Comparison of ENCODE assay signal across 7 cellular contexts in the genomic region with DNA sequence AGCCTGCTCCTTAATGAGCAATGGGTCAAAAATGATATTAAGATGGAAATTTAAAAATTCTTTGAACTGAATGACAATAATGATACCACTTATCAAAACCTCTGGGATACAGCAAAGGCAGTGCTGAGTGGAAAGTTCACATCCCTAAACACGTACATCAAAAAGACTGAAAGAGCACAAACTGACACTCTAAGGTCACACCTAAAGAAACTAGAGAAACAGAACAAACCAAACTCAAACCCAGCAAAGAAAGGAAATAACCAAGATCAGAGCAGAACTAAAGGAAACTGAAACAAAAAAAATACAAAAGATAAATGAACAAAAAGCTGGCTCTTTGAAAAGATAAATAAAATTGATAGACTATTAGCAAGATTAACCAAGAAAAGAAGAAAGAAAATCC.
A peak's percentile ranks its signal among the peaks of the same experiment; 100 is the strongest.
DNase-seq lines count a peak whose midpoint lies in the region; ATAC-seq and FAIRE-seq lines count a peak whose summit lies in the region.
"Not testable (repeated sequence)": the region's sequence is repeated elsewhere in the genome, so short reads cannot be mapped to it uniquely, and the experiment has no call there.

No MANE protein-coding gene starts in this region.

- POLR2A ChIA-PET in activated CD8-positive, alpha-beta T cell treated with anti-CD3 and anti-CD28 coated beads, Interleukin-2, amount 10 ng/mL, durations not matched to agents 7 days and 5 days (lab: Charles Lee) = not testable (repeated sequence)
- POLR2A ChIA-PET in activated naive CD8-positive, alpha-beta T cell treated with anti-CD3 and anti-CD28 coated beads, Interleukin-2, amount 10 ng/mL, durations not matched to agents 7 days and 5 days (lab: Charles Lee) = interaction anchor here (1.2 kb wide), 1 partner anchor 12 kb away, joined by 6 read pairs; no protein-coding TSS in a partner anchor
- POLR2A ChIA-PET in naive thymus-derived CD8-positive, alpha-beta T cell (lab: Charles Lee) = interaction anchor here (0.7 kb wide), 1 partner anchor 47 kb away, joined by 4 read pairs; a partner anchor contains a TSS

- peak; percentile 74 for FAIRE-seq in G401.6 (lab: Jason Lieb, UNC)

- H3K4me3 Mint-ChIP-seq in T-helper 2 cell treated with Interferon-gamma antibody and Interleukin-4, amounts not matched to agents 5 μg/mL and 100 μg/mL, for 36 hours = peak overlapping the region; percentile 37
- H3K4me3 Mint-ChIP-seq in activated CD8-positive, alpha-beta T cell treated with anti-CD3 and anti-CD28 coated beads, Interleukin-2, amount 10 ng/mL, durations not matched to agents 7 days and 5 days = peak overlapping the region; percentile 44
- peak overlapping the region; percentile 2 for H3K4me3 Mint-ChIP-seq in activated T-helper 2 cell treated with anti-CD3 and anti-CD28 coated beads, Interferon-gamma antibody, Interleukin-2, Interleukin-4, amounts not matched to agents 10 μg/mL and 5 μg/mL and 100 μg/mL, durations not matched to agents 14 hours and 24 hours and 36 hours (ENCODE audit: low read depth)
- peak overlapping the region; percentile 56 for H3K4me3 Mint-ChIP-seq in activated naive CD8-positive, alpha-beta T cell treated with anti-CD3 and anti-CD28 coated beads, Interleukin-2, amount 10 ng/mL, durations not matched to agents 7 days and 5 days
- H3K4me3 Mint-ChIP-seq in naive thymus-derived CD8-positive, alpha-beta T cell = peak overlapping the region; percentile 34 to 74 (median 54)
- peak overlapping the region; percentile 39 to 66 for H3K4me3 Mint-ChIP-seq in stimulated activated naive CD8-positive, alpha-beta T cell treated with anti-CD3 and anti-CD28 coated beads, Interleukin-15, amount 100 ng/mL, for 72 hours

- H3K27ac Mint-ChIP-seq in T-helper 2 cell treated with Interferon-gamma antibody and Interleukin-4, amounts not matched to agents 5 μg/mL and 100 μg/mL, for 36 hours = peak overlapping the region; percentile 83
- peak overlapping the region; percentile 80 for H3K27ac Mint-ChIP-seq in activated CD8-positive, alpha-beta T cell treated with anti-CD3 and anti-CD28 coated beads, Interleukin-2, amount 10 ng/mL, durations not matched to agents 7 days and 5 days
- peak overlapping the region; percentile 48 for H3K27ac Mint-ChIP-seq in activated T-helper 2 cell treated with anti-CD3 and anti-CD28 coated beads, Interferon-gamma antibody, Interleukin-2, Interleukin-4, amounts not matched to agents 10 μg/mL and 5 μg/mL and 100 μg/mL, durations not matched to agents 14 hours and 24 hours and 36 hours
- H3K27ac Mint-ChIP-seq in activated naive CD8-positive, alpha-beta T cell treated with anti-CD3 and anti-CD28 coated beads, Interleukin-2, amount 10 ng/mL, durations not matched to agents 7 days and 5 days = peak overlapping the region; percentile 85
- H3K27ac Mint-ChIP-seq in naive thymus-derived CD8-positive, alpha-beta T cell = peak overlapping the region; percentile 38 to 91 (median 86)
- H3K27ac Mint-ChIP-seq in stimulated activated naive CD8-positive, alpha-beta T cell treated with anti-CD3 and anti-CD28 coated beads, Interleukin-15, amount 100 ng/mL, for 72 hours = peak overlapping the region; percentile 77 to 84

- intact Hi-C loops in activated T-helper 2 cell treated with anti-CD3 and anti-CD28 coated beads, Interferon-gamma antibody, Interleukin-2, Interleukin-4, amounts not matched to agents 10 μg/mL and 5 μg/mL and 100 μg/mL, durations not matched to agents 14 hours and 24 hours and 36 hours (cut with micrococcal nuclease) = not testable (repeated sequence)

- not testable (repeated sequence) for H3K27me3 Mint-ChIP-seq in T-helper 2 cell treated with Interferon-gamma antibody and Interleukin-4, amounts not matched to agents 5 μg/mL and 100 μg/mL, for 36 hours (ENCODE audit: low read depth); activated CD8-positive, alpha-beta T cell treated with anti-CD3 and anti-CD28 coated beads, Interleukin-2, amount 10 ng/mL, durations not matched to agents 7 days and 5 days (ENCODE audit: low read depth); activated T-helper 2 cell treated with anti-CD3 and anti-CD28 coated beads, Interferon-gamma antibody, Interleukin-2, Interleukin-4, amounts not matched to agents 10 μg/mL and 5 μg/mL and 100 μg/mL, durations not matched to agents 14 hours and 24 hours and 36 hours (ENCODE audit: low read depth); activated naive CD8-positive, alpha-beta T cell treated with anti-CD3 and anti-CD28 coated beads, Interleukin-2, amount 10 ng/mL, durations not matched to agents 7 days and 5 days; naive thymus-derived CD8-positive, alpha-beta T cell; stimulated activated naive CD8-positive, alpha-beta T cell treated with anti-CD3 and anti-CD28 coated beads, Interleukin-15, amount 100 ng/mL, for 72 hours

- peaks cover 22% of the 10 kb centered on the region for H3K9me3 Mint-ChIP-seq in T-helper 2 cell treated with Interferon-gamma antibody and Interleukin-4, amounts not matched to agents 5 μg/mL and 100 μg/mL, for 36 hours
- peaks cover 16% of the 10 kb centered on the region for H3K9me3 Mint-ChIP-seq in activated CD8-positive, alpha-beta T cell treated with anti-CD3 and anti-CD28 coated beads, Interleukin-2, amount 10 ng/mL, durations not matched to agents 7 days and 5 days (ENCODE audit: insufficient read depth)
- H3K9me3 Mint-ChIP-seq in activated T-helper 2 cell treated with anti-CD3 and anti-CD28 coated beads, Interferon-gamma antibody, Interleukin-2, Interleukin-4, amounts not matched to agents 10 μg/mL and 5 μg/mL and 100 μg/mL, durations not matched to agents 14 hours and 24 hours and 36 hours = peaks cover 20% of the 10 kb centered on the region
- peaks cover 13% of the 10 kb centered on the region for H3K9me3 Mint-ChIP-seq in activated naive CD8-positive, alpha-beta T cell treated with anti-CD3 and anti-CD28 coated beads, Interleukin-2, amount 10 ng/mL, durations not matched to agents 7 days and 5 days
- H3K9me3 Mint-ChIP-seq in naive thymus-derived CD8-positive, alpha-beta T cell = not testable (repeated sequence)
- peaks cover 15 to 21% of the 10 kb centered on the region in 2 donors for H3K9me3 Mint-ChIP-seq in stimulated activated naive CD8-positive, alpha-beta T cell treated with anti-CD3 and anti-CD28 coated beads, Interleukin-15, amount 100 ng/mL, for 72 hours

- peaks cover 58% of the 10 kb centered on the region for H3K4me1 Mint-ChIP-seq in T-helper 2 cell treated with Interferon-gamma antibody and Interleukin-4, amounts not matched to agents 5 μg/mL and 100 μg/mL, for 36 hours (ENCODE audit: low read depth)
- peaks cover 56% of the 10 kb centered on the region for H3K4me1 Mint-ChIP-seq in activated CD8-positive, alpha-beta T cell treated with anti-CD3 and anti-CD28 coated beads, Interleukin-2, amount 10 ng/mL, durations not matched to agents 7 days and 5 days (ENCODE audit: low read depth)
- peaks cover 59% of the 10 kb centered on the region for H3K4me1 Mint-ChIP-seq in activated T-helper 2 cell treated with anti-CD3 and anti-CD28 coated beads, Interferon-gamma antibody, Interleukin-2, Interleukin-4, amounts not matched to agents 10 μg/mL and 5 μg/mL and 100 μg/mL, durations not matched to agents 14 hours and 24 hours and 36 hours (ENCODE audit: low read depth)
- H3K4me1 Mint-ChIP-seq in activated naive CD8-positive, alpha-beta T cell treated with anti-CD3 and anti-CD28 coated beads, Interleukin-2, amount 10 ng/mL, durations not matched to agents 7 days and 5 days = peaks cover 61% of the 10 kb centered on the region
- H3K4me1 Mint-ChIP-seq in naive thymus-derived CD8-positive, alpha-beta T cell = peaks cover 42 to 71% (median 65%) of the 10 kb centered on the region in 4 donors
- H3K4me1 Mint-ChIP-seq in stimulated activated naive CD8-positive, alpha-beta T cell treated with anti-CD3 and anti-CD28 coated beads, Interleukin-15, amount 100 ng/mL, for 72 hours = peaks cover 76% of the 10 kb centered on the region

- peaks cover 31% of the 10 kb centered on the region for H3K36me3 Mint-ChIP-seq in T-helper 2 cell treated with Interferon-gamma antibody and Interleukin-4, amounts not matched to agents 5 μg/mL and 100 μg/mL, for 36 hours (ENCODE audit: low read depth)
- peaks cover 30% of the 10 kb centered on the region for H3K36me3 Mint-ChIP-seq in activated CD8-positive, alpha-beta T cell treated with anti-CD3 and anti-CD28 coated beads, Interleukin-2, amount 10 ng/mL, durations not matched to agents 7 days and 5 days (ENCODE audit: low read depth)
- peaks cover 24% of the 10 kb centered on the region for H3K36me3 Mint-ChIP-seq in activated T-helper 2 cell treated with anti-CD3 and anti-CD28 coated beads, Interferon-gamma antibody, Interleukin-2, Interleukin-4, amounts not matched to agents 10 μg/mL and 5 μg/mL and 100 μg/mL, durations not matched to agents 14 hours and 24 hours and 36 hours (ENCODE audit: low read depth)
- peaks cover 20% of the 10 kb centered on the region for H3K36me3 Mint-ChIP-seq in activated naive CD8-positive, alpha-beta T cell treated with anti-CD3 and anti-CD28 coated beads, Interleukin-2, amount 10 ng/mL, durations not matched to agents 7 days and 5 days
- H3K36me3 Mint-ChIP-seq in naive thymus-derived CD8-positive, alpha-beta T cell = not testable (repeated sequence)

- not testable (repeated sequence) for ATAC-seq in activated CD8-positive, alpha-beta T cell treated with anti-CD3 and anti-CD28 coated beads, Interleukin-2, amount 10 ng/mL, durations not matched to agents 7 days and 5 days; activated naive CD8-positive, alpha-beta T cell treated with anti-CD3 and anti-CD28 coated beads, Interleukin-2, amount 10 ng/mL, durations not matched to agents 7 days and 5 days (ENCODE audit: low read depth); naive thymus-derived CD8-positive, alpha-beta T cell; stimulated activated naive CD8-positive, alpha-beta T cell treated with anti-CD3 and anti-CD28 coated beads, Interleukin-15, amount 100 ng/mL, for 72 hours

- CTCF ChIA-PET in activated CD8-positive, alpha-beta T cell treated with anti-CD3 and anti-CD28 coated beads, Interleukin-2, amount 10 ng/mL, durations not matched to agents 7 days and 5 days (lab: Charles Lee) = interaction anchor here (0.6 to 2.0 kb wide), 3 partner anchors 47 to 233 kb away, joined by 3 to 7 read pairs (median 5); a partner anchor contains a TSS

- DNase-seq in T-helper 2 cell treated with Interferon-gamma antibody and Interleukin-4, amounts not matched to agents 5 μg/mL and 100 μg/mL, for 36 hours (ENCODE audit: low spot score); activated CD8-positive, alpha-beta T cell treated with anti-CD3 and anti-CD28 coated beads, Interleukin-2, amount 10 ng/mL, durations not matched to agents 7 days and 5 days; activated T-helper 2 cell treated with anti-CD3 and anti-CD28 coated beads, Interferon-gamma antibody, Interleukin-2, Interleukin-4, amounts not matched to agents 10 μg/mL and 5 μg/mL and 100 μg/mL, durations not matched to agents 14 hours and 24 hours and 36 hours (ENCODE audit: low spot score); activated naive CD8-positive, alpha-beta T cell treated with anti-CD3 and anti-CD28 coated beads, Interleukin-2, amount 10 ng/mL, durations not matched to agents 7 days and 5 days; stimulated activated naive CD8-positive, alpha-beta T cell treated with anti-CD3 and anti-CD28 coated beads, Interleukin-15, amount 100 ng/mL, for 72 hours: not testable (repeated sequence)
- peak in 2 of 10 donors; percentile 21 to 39 for DNase-seq in naive thymus-derived CD8-positive, alpha-beta T cell

Comparison
In these comparisons a context has a peak if more than half of its experiments do, and no peak if none do; other contexts are left out.
1. H3K4me3 Mint-ChIP-seq: peak in every context shown above with its lines; median percentile 56 in activated naive CD8-positive, alpha-beta T cell treated with anti-CD3 and anti-CD28 coated beads, Interleukin-2, amount 10 ng/mL, durations not matched to agents 7 days and 5 days; 54 in naive thymus-derived CD8-positive, alpha-beta T cell; 52 in stimulated activated naive CD8-positive, alpha-beta T cell treated with anti-CD3 and anti-CD28 coated beads, Interleukin-15, amount 100 ng/mL, for 72 hours; 44 in activated CD8-positive, alpha-beta T cell treated with anti-CD3 and anti-CD28 coated beads, Interleukin-2, amount 10 ng/mL, durations not matched to agents 7 days and 5 days; 37 in T-helper 2 cell treated with Interferon-gamma antibody and Interleukin-4, amounts not matched to agents 5 μg/mL and 100 μg/mL, for 36 hours; 2 in activated T-helper 2 cell treated with anti-CD3 and anti-CD28 coated beads, Interferon-gamma antibody, Interleukin-2, Interleukin-4, amounts not matched to agents 10 μg/mL and 5 μg/mL and 100 μg/mL, durations not matched to agents 14 hours and 24 hours and 36 hours.